ENCODE assay signal across 18 cellular contexts in the genomic region with DNA sequence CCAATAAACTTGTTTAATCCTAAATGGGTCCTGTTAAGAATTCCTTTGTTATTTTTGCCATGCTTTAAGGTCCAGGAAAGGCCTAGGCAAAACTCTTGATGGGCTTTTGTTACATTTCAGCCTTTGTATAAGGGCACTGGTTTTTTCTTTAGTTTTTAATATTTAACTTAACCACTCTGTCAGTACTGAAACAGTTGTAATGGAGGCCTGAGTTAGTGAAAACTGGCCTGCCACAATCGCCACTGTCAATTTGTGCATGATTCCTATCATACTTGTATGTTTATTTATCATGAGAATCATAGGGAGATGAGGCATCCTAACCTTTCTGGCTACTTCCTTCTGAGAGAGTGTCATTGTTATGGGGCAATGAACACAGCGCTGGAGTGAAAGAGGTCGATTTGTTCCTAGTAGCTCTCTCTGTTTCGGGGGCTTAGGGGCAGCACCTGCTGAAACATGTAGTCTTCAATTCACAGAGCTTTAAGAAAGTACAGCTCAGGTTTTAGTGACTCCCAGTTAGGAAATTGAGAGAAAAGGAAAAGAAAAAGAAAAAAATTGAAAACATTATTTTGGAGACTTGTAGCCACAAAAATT.
"Had no signal": no experiment of that assay in that cellular context is flagged by ENCODE, and none has a peak within 500 bp of the region (broad histone marks: within the 10 kb centered on the region; RNA-seq: fewer than 3 reads in every experiment).

No MANE protein-coding gene starts in this region.

- H3K4me1 ChIP-seq: left lung, thyroid gland, uterus had no signal

- H3K27me3 ChIP-seq: brain microvascular endothelial cell, hepatocyte, left lung, ovary, thyroid gland, uterus had no signal

- DNase-seq: activated CD4-positive, alpha-beta T cell treated with anti-CD3 and anti-CD28 coated beads, Interleukin-2, amount 50 U/mL, for 4 hours; activated CD4-positive, CD25-positive, alpha-beta regulatory T cell treated with anti-CD3 and anti-CD28 coated beads, Interleukin-2, amount 50 U/mL, for 72 hours; activated naive CD4-positive, alpha-beta T cell; activated T-cell treated with anti-CD3 and anti-CD28 coated beads for 4 hours; anterior cingulate cortex; brain microvascular endothelial cell; left lung; mammary epithelial cell; naive B cell; ovary; stimulated activated CD4-positive, alpha-beta T cell treated with anti-CD3 and anti-CD28 coated beads, Interleukin-2, amount 100 ng/mL, for 48 hours; thyroid gland; uterus had no signal

- H3K4me3 ChIP-seq: coronary artery, hepatocyte, left lung, ovary, thyroid gland, uterus had no signal

- H3K27ac ChIP-seq: brain microvascular endothelial cell, coronary artery, hepatocyte, left lung, ovary, thyroid gland, uterus had no signal

- H3K36me3 ChIP-seq: brain microvascular endothelial cell, left lung, ovary, thyroid gland, uterus had no signal

- H3K9me3 ChIP-seq: ovary, thyroid gland, uterus had no signal

- FAIRE-seq: keratinocyte had no signal

- ATAC-seq: esophagus mucosa; left lung; stimulated activated memory B cell treated with anti-CD40 and anti-IgM and Interleukin-4, amounts not matched to agents 10 μg/mL and 1 μg/mL and 100 μg/mL, for 72 hours had no signal
